Comparison of ENCODE assay signal across 8 cellular contexts in genomic region chr5:140176028-140176382, GRCh38. TPM values are rescaled to one million over a fixed set of nuclear protein-coding genes. Genes with fewer than 3 reads are reported as not detected.
A peak's percentile ranks its signal among the peaks of the same experiment; 100 is the strongest.
DNase-seq lines count a peak whose midpoint lies in the region; ATAC-seq, FAIRE-seq and TF ChIP-seq lines count a peak whose summit lies in the region.

No MANE protein-coding gene starts in this region.

- in situ Hi-C loops in G401 (cut with HindIII; ENCODE audit: low sequenced_read_pairs) = no loop called here

- peaks cover 5% of the 10 kb centered on the region for H3K27me3 Mint-ChIP-seq in activated T-cell treated with anti-CD3 and anti-CD28 coated beads, Interleukin-2, amount 50 U/mL, for 24 hours

- H3K27ac Mint-ChIP-seq in activated T-cell treated with anti-CD3 and anti-CD28 coated beads, Interleukin-2, amount 50 U/mL, for 24 hours = peak overlapping the region; percentile 84

- TF ChIP-seq RAD21 in liver (IDR thresholded peaks at IDR 0.05) = no peak

- peaks cover 19% of the 10 kb centered on the region for H3K4me1 Mint-ChIP-seq in activated T-cell treated with anti-CD3 and anti-CD28 coated beads, Interleukin-2, amount 50 U/mL, for 24 hours (ENCODE audit: low read depth)

- H3K4me3 Mint-ChIP-seq in activated T-cell treated with anti-CD3 and anti-CD28 coated beads, Interleukin-2, amount 50 U/mL, for 24 hours = peak overlapping the region; percentile 92

- FAIRE-seq in RCC 7860 (lab: Jason Lieb, UNC) = no peak

- intact Hi-C loops in thyroid gland (cut with DNase I) = no loop called here

- H3K9me3 ChIP-seq in liver (ENCODE audit: control insufficient read depth in 4 of 4, low read length in 3 of 4) (no peaks in the 10 kb centered on the region), thyroid gland (no peaks in the 10 kb centered on the region)

- H3K9ac ChIP-seq in liver (ENCODE audit: low read depth in 1 of 2, low read length in 2 of 2) = peak overlapping the region; percentile 67 to 95

- no peak for TF ChIP-seq POLR2A in thyroid gland (IDR thresholded peaks at IDR 0.05)

- WGBS in liver = 23% methylated on average over 4 of the region's 4 CpGs
- WGBS in thyroid gland, 2 donors = 7% methylated on average over 4 of the region's 4 CpGs

- H3K27ac ChIP-seq in angular gyrus (ENCODE audit: low read depth, low read length) = peak overlapping the region; percentile 92
- H3K27ac ChIP-seq in liver (ENCODE audit: low read depth in 1 of 2, low read length in 2 of 2) = peak overlapping the region; percentile 96 to 98
- H3K27ac ChIP-seq in thyroid gland = peak overlapping the region; percentile 92 to 100 (median 99)

- H3K9me3 Mint-ChIP-seq in activated T-cell treated with anti-CD3 and anti-CD28 coated beads, Interleukin-2, amount 50 U/mL, for 24 hours = no peaks in the 10 kb centered on the region

- no peak for TF ChIP-seq CTCF in liver (IDR thresholded peaks at IDR 0.05; ENCODE audit: low read depth, low read length, missing input control)
- TF ChIP-seq CTCF in thyroid gland (IDR thresholded peaks at IDR 0.05) = no peak

- H3K4me1 ChIP-seq in liver (ENCODE audit: control insufficient read depth in 4 of 4, insufficient read depth in 4 of 4, low read length in 3 of 4) = peaks cover 2 to 19% (median 7%) of the 10 kb centered on the region in 4 donors
- peaks cover 32 to 39% of the 10 kb centered on the region in 2 donors for H3K4me1 ChIP-seq in thyroid gland

- ATAC-seq in GM21576 (IDR thresholded peaks at IDR 0.05; ENCODE audit: unreplicated experiment) = no peak

- peaks cover 7% of the 10 kb centered on the region for H3K36me3 Mint-ChIP-seq in activated T-cell treated with anti-CD3 and anti-CD28 coated beads, Interleukin-2, amount 50 U/mL, for 24 hours (ENCODE audit: low read depth)

- no peak for DNase-seq in activated T-cell treated with anti-CD3 and anti-CD28 coated beads, Interleukin-2, amount 50 U/mL, for 24 hours
- DNase-seq in activated T-cell treated with anti-CD3 and anti-CD28 coated beads, Interleukin-2, amount 50 U/mL, for 1 hour = no peak
- DNase-seq in thyroid gland (no peak), G401 (ENCODE audit: low spot score) (no peak), RCC 7860 (ENCODE audit: low spot score) (no peak)

- H3K36me3 ChIP-seq in liver (ENCODE audit: control insufficient read depth in 4 of 4, insufficient read depth in 3 of 4, low read depth in 1 of 4, low read length in 3 of 4) = no peaks in the 10 kb centered on the region
- no peaks in the 10 kb centered on the region for H3K36me3 ChIP-seq in thyroid gland

- H3K27me3 ChIP-seq in liver (ENCODE audit: control insufficient read depth in 4 of 4, insufficient read depth in 4 of 4, low read length in 3 of 4) = no peaks in the 10 kb centered on the region
- no peaks in the 10 kb centered on the region for H3K27me3 ChIP-seq in thyroid gland

- H3K4me3 ChIP-seq in liver (ENCODE audit: low read depth in 1 of 3, low read length in 3 of 3) (peak overlapping the region; percentile 50 to 91 (median 84)), thyroid gland (replicated peaks in 1 of 3) (peak overlapping the region; percentile 43 to 99 (median 51))

TF ChIP-seq in liver, 16 proteins besides CTCF, POLR2A, EP300 and RAD21:
- no peak for TF ChIP-seq RXRA (IDR thresholded peaks at IDR 0.05)
- TF ChIP-seq ATF3 (IDR thresholded peaks at IDR 0.05) = no peak
- no peak for TF ChIP-seq HNF4A (conservative IDR thresholded peaks at IDR 0.05)
- TF ChIP-seq GABPA (IDR thresholded peaks at IDR 0.05 in 1 of 2, conservative IDR thresholded peaks at IDR 0.05 in 1 of 2) = no peak
- no peak for TF ChIP-seq FOXA2 (IDR thresholded peaks at IDR 0.05)
- TF ChIP-seq ZBTB33 (IDR thresholded peaks at IDR 0.05) = no peak
- no peak for TF ChIP-seq TAF1 (conservative IDR thresholded peaks at IDR 0.05)
- TF ChIP-seq, protein P1, sequence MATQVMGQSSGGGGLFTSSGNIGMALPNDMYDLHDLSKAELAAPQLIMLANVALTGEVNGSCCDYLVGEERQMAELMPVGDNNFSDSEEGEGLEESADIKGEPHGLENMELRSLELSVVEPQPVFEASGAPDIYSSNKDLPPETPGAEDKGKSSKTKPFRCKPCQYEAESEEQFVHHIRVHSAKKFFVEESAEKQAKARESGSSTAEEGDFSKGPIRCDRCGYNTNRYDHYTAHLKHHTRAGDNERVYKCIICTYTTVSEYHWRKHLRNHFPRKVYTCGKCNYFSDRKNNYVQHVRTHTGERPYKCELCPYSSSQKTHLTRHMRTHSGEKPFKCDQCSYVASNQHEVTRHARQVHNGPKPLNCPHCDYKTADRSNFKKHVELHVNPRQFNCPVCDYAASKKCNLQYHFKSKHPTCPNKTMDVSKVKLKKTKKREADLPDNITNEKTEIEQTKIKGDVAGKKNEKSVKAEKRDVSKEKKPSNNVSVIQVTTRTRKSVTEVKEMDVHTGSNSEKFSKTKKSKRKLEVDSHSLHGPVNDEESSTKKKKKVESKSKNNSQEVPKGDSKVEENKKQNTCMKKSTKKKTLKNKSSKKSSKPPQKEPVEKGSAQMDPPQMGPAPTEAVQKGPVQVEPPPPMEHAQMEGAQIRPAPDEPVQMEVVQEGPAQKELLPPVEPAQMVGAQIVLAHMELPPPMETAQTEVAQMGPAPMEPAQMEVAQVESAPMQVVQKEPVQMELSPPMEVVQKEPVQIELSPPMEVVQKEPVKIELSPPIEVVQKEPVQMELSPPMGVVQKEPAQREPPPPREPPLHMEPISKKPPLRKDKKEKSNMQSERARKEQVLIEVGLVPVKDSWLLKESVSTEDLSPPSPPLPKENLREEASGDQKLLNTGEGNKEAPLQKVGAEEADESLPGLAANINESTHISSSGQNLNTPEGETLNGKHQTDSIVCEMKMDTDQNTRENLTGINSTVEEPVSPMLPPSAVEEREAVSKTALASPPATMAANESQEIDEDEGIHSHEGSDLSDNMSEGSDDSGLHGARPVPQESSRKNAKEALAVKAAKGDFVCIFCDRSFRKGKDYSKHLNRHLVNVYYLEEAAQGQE (IDR thresholded peaks at IDR 0.05) = no peak
- TF ChIP-seq FOXA1 (IDR thresholded peaks at IDR 0.05) = no peak
- TF ChIP-seq HNF4G (IDR thresholded peaks at IDR 0.05) = no peak
- no peak for TF ChIP-seq EGR1 (IDR thresholded peaks at IDR 0.05; ENCODE audit: low read depth in 2 of 2)

RNA-seq across cellular contexts. Expression of gene CYSTM1, which starts 1.0 kb away (rescaled TPM):
- total RNA-seq in liver (10 to 100 TPM in 1 of 2 donors, 1 to 10 TPM in 1; 8.1 to 15.6 TPM), thyroid gland (100 to 1,000 TPM in 2 of 4 donors, 10 to 100 TPM in 2; 55.4 to 238 (median 112) TPM)
- polyA plus RNA-seq in liver = 10 to 100 TPM; 31.1 to 45.7 TPM
- 46.1 and 53.8 TPM in 2 replicates for total RNA-seq in G401 (2014; rRNA removed; shearing (Covaris generic))

RNA-seq across cellular contexts. Expression of gene IGIP, which starts 50.3 kb away (rescaled TPM):
- total RNA-seq in liver (10 to 100 TPM in 1 of 2 donors, 1 to 10 TPM in 1; 4.1 to 11.8 TPM), thyroid gland (10 to 100 TPM; 25.1 to 41.3 (median 28.6) TPM)
- 1 to 10 TPM; 2.3 to 3.3 TPM for polyA plus RNA-seq in liver
- total RNA-seq in G401 (2014; rRNA removed; shearing (Covaris generic)) = 0.24 and 0.68 TPM in 2 replicates
